In genomic region chr15:95347846-95348245, GRCh38 we compare ENCODE assay signal across 1 cellular context.
TF ChIP-seq lines count a peak whose summit lies in the region.

No MANE protein-coding gene starts in this region.

TF ChIP-seq in IMR-90, 13 proteins besides CTCF, POLR2A, EP300 and RAD21:
- TF ChIP-seq RFX5 (IDR thresholded peaks at IDR 0.05; ENCODE audit: low read depth, low read length) (no peak), ELK1 (IDR thresholded peaks at IDR 0.05; ENCODE audit: borderline replicate concordance, low read depth, low read length) (no peak), NFE2L2 (IDR thresholded peaks at IDR 0.05; ENCODE audit: low read depth, low read length) (no peak), FOS (IDR thresholded peaks at IDR 0.05; ENCODE audit: low read depth, low read length) (no peak), CEBPB (IDR thresholded peaks at IDR 0.05; ENCODE audit: low read depth, low read length) (no peak), CHD1 (IDR thresholded peaks at IDR 0.05; ENCODE audit: low read depth, low read length) (no peak), MXI1 (IDR thresholded peaks at IDR 0.05; ENCODE audit: borderline replicate concordance, low read depth, low read length) (no peak), MAZ (IDR thresholded peaks at IDR 0.05; ENCODE audit: borderline replicate concordance, low read depth, low read length) (no peak), BHLHE40 (IDR thresholded peaks at IDR 0.05; ENCODE audit: low read depth, low read length) (no peak), SMC3 (IDR thresholded peaks at IDR 0.05; ENCODE audit: low read depth, low read length) (no peak), RCOR1 (IDR thresholded peaks at IDR 0.05; ENCODE audit: insufficient replicate concordance, low read length) (no peak), MAFK (IDR thresholded peaks at IDR 0.05; ENCODE audit: low read depth, low read length) (no peak), USF2 (IDR thresholded peaks at IDR 0.05; ENCODE audit: low read depth, low read length) (no peak)
